ENCODE assay signal across 8 cellular contexts in the genomic region with DNA sequence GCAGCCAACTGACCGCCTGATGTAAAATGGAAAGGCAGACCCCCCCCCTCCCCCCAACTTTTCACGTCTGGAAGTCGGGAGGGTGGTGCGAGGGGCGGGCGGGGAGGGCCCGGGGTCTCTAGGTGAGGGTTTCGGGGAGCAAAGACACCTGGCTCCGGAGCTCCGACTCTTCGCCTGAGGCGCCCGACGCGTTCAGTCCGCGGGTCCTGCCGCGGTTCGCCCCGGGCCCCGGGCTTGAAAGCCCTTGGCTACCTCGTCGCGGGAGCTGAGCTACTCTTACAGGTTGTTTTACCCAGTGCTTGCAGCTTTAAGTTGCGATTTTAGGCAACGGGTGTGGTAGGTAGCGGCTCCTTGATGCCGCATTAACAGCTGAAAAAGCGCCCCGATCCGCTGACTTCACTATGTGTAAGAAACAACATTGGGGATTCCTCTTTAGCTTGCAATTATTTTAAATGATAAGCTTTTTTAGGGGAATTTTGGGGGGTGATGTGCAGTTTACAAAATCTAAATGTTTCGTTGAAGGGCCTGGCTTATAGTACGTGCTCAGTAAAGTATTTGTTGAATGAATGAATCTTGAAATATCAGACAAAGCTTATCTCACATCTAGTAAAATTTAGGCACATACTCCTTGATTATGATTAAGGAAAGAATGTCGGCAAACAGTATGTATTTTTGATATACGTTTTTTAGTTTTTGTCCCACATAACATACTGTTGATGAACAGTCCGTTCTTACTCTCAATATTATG. TPM values are rescaled to one million over a fixed set of nuclear protein-coding genes. Genes with fewer than 3 reads are reported as not detected.
DNase-seq lines count a peak whose midpoint lies in the region; ATAC-seq lines count a peak whose summit lies in the region.

No MANE protein-coding gene starts in this region.

- H3K27me3 Mint-ChIP-seq in T-cell, result no peaks in the 10 kb centered on the region

- CTCF ChIA-PET in T-cell (lab: Charles Lee), result interaction anchor here (0.5 to 3.6 kb wide), 30 partner anchors 10 to 150 kb away, joined by 3 to 39 read pairs (median 4); a partner anchor contains a TSS

- DNase-seq in NCI-H2171 treated with DMSO at 0.1 percent for 48 hours (lab: John Stamatoyannopoulos, UW), result peak; percentile 28
- DNase-seq in NCI-H2171 (lab: John Stamatoyannopoulos, UW), result no peak
- DNase-seq in T-cell, result peak in 29 of 34 experiments; percentile 22 to 63 (median 48)
- DNase-seq in caudate nucleus (lab: John Stamatoyannopoulos, UW), result peak in 26 of 61 donors; percentile 8 to 67 (median 40)
- peak; percentile 34 to 59 for DNase-seq in left colon
- DNase-seq in stimulated activated CD4-positive, alpha-beta T cell treated with anti-CD3 and anti-CD28 coated beads, Interleukin-4, amount 100 ng/mL, for 24 hours, result peak; percentile 54

- intact Hi-C loops in left colon (cut with DNase I, micrococcal nuclease), result loop anchor here in 1 of 2 donors (10.0 kb wide), 1 partner anchor 100 kb away; a partner anchor contains a TSS

- peaks cover 13% of the 10 kb centered on the region for H3K36me3 Mint-ChIP-seq in T-cell

- H3K4me1 Mint-ChIP-seq in T-cell, result peaks cover 45 to 58% (median 56%) of the 10 kb centered on the region in 3 donors

- H3K27ac Mint-ChIP-seq in T-cell, result peak overlapping the region; percentile 91

- H3K4me3 Mint-ChIP-seq in T-cell, result peak overlapping the region; percentile 85 to 94 (median 91)

- H3K9me3 Mint-ChIP-seq in T-cell, result no peaks in the 10 kb centered on the region

- H3K27ac ChIP-seq in caudate nucleus (ENCODE audit: low read depth, low read length), result peak overlapping the region; percentile 90

- POLR2A ChIA-PET in T-cell (lab: Charles Lee), result interaction anchor here (0.6 to 6.7 kb wide), 32 partner anchors 10 to 150 kb away, joined by 3 to 91 read pairs (median 5); a partner anchor contains a TSS

- peak; percentile 7 for ATAC-seq in HG03066 (IDR thresholded peaks at IDR 0.05; ENCODE audit: low read depth, unreplicated experiment)
- ATAC-seq in T-cell (replicated peaks in 1 of 4), result peak; percentile 7 to 21 (median 17)
- peak; percentile 27 for ATAC-seq in left colon
- no peak for ATAC-seq in GM21825 (IDR thresholded peaks at IDR 0.05; ENCODE audit: unreplicated experiment)

RNA-seq across cellular contexts. Expression of a gene that starts 0.8 kb away (rescaled TPM):
- total RNA-seq in T-cell (100 to 1,000 TPM; 229 to 259 (median 238) TPM), left colon (100 to 1,000 TPM; 106 to 114 TPM)
